In genomic region chr6:12977206-12977605, GRCh38 we compare ENCODE assay signal across 9 cellular contexts.
"Had no signal": no experiment of that assay in that cellular context is flagged by ENCODE, and none has a peak within 500 bp of the region (broad histone marks: within the 10 kb centered on the region; RNA-seq: fewer than 3 reads in every experiment).

No MANE protein-coding gene starts in this region.

- H2AFZ ChIP-seq: GM23248 had no signal

- H3K27ac ChIP-seq: GM23248, HL-60, KMS-11 had no signal

- H3K36me3 ChIP-seq: HAP-1 had no signal

- H3K9me3 ChIP-seq: HAP-1 had no signal

- H3K4me3 ChIP-seq: GM23248, HAP-1 had no signal

- ATAC-seq: HCT116, HepG2 had no signal

- H3K9ac ChIP-seq: GM23248, KMS-11 had no signal

- DNase-seq: GM23248, GOT3, H7, KBM-7 had no signal

- H3K4me2 ChIP-seq: KMS-11 had no signal

- H3K4me1 ChIP-seq: HAP-1 had no signal
